In the genomic region with DNA sequence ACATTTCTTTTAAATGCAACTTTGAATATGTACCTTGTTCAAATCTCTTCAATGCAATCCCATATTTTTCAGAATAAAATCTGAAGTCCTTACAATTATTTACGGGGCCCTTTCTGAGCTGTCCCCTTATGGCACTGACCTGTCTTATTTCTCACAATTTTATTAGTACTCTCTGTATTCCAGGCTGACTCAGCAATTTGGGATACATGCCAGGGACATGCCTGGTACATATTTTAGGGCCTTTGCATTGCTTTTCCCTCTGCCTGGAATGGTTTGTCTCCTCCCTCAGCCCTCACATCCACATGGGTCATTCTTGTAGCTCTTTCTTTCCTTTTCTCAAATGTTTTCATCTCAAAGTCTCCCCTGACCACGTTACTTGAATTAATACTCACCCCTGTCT, we compare ENCODE assay signal across 21 cellular contexts.
DNase-seq lines count a peak whose midpoint lies in the region; ATAC-seq and TF ChIP-seq lines count a peak whose summit lies in the region.
"Had no signal": no experiment of that assay in that cellular context is flagged by ENCODE, and none has a peak within 500 bp of the region (broad histone marks: within the 10 kb centered on the region; RNA-seq: fewer than 3 reads in every experiment).

No MANE protein-coding gene starts in this region.

- H3K27ac Mint-ChIP-seq in endodermal cell = peak overlapping the region; percentile 4
- H3K27ac Mint-ChIP-seq: stimulated activated memory B cell treated with anti-CD40 and anti-IgM and Interleukin-4, amounts not matched to agents 10 μg/mL and 1 μg/mL and 100 μg/mL, for 72 hours had no signal

- 99 to 100% methylated on average over 1 to 2 of the region's 2 CpGs for WGBS in endodermal cell (ENCODE audit: insufficient coverage in 1 of 2, insufficient read length in 1 of 2), 2 experiments

- H3K9me3 ChIP-seq in RWPE2 (ENCODE audit: severe bottlenecking) (no peaks in the 10 kb centered on the region), endodermal cell (ENCODE audit: control insufficient read depth, low read length) (peaks cover 17% of the 10 kb centered on the region)
- H3K9me3 ChIP-seq: BLaER1 treated with 17β-estradiol and CSF1 and Interleukin-3, amounts not matched to agents 10 nM and 100 nM; upper lobe of left lung had no signal

- no peaks in the 10 kb centered on the region for H3K27me3 Mint-ChIP-seq in endodermal cell (ENCODE audit: insufficient read depth)
- H3K27me3 Mint-ChIP-seq: stimulated activated memory B cell treated with anti-CD40 and anti-IgM and Interleukin-4, amounts not matched to agents 10 μg/mL and 1 μg/mL and 100 μg/mL, for 72 hours had no signal

- H3K9ac ChIP-seq in endodermal cell (ENCODE audit: extremely low read depth, low read length, poor library complexity, severe bottlenecking) = no peak overlapping the region
- H3K9ac ChIP-seq: BLaER1 treated with 17β-estradiol and CSF1 and Interleukin-3, amounts not matched to agents 10 nM and 100 nM had no signal

- H3K4me1 Mint-ChIP-seq in endodermal cell = peaks cover 27% of the 10 kb centered on the region
- H3K4me1 Mint-ChIP-seq: stimulated activated memory B cell treated with anti-CD40 and anti-IgM and Interleukin-4, amounts not matched to agents 10 μg/mL and 1 μg/mL and 100 μg/mL, for 72 hours had no signal

- H3K9me3 Mint-ChIP-seq in endodermal cell = peaks cover 23% of the 10 kb centered on the region
- H3K9me3 Mint-ChIP-seq: stimulated activated memory B cell treated with anti-CD40 and anti-IgM and Interleukin-4, amounts not matched to agents 10 μg/mL and 1 μg/mL and 100 μg/mL, for 72 hours had no signal

- H3K4me1 ChIP-seq in RWPE2 (ENCODE audit: insufficient read depth, poor library complexity, severe bottlenecking) (peaks cover 5% of the 10 kb centered on the region), endodermal cell (ENCODE audit: control insufficient read depth, insufficient read depth, low read length) (no peaks in the 10 kb centered on the region)
- H3K4me1 ChIP-seq: BLaER1 treated with 17β-estradiol and CSF1 and Interleukin-3, amounts not matched to agents 10 nM and 100 nM; upper lobe of left lung had no signal

- H3K27ac ChIP-seq in RWPE2 (ENCODE audit: poor library complexity, severe bottlenecking) = no peak overlapping the region
- H3K27ac ChIP-seq in endodermal cell (ENCODE audit: low read depth, low read length) = no peak overlapping the region
- H3K27ac ChIP-seq: BLaER1 treated with 17β-estradiol and CSF1 and Interleukin-3, amounts not matched to agents 10 nM and 100 nM; skin epidermis; upper lobe of left lung; VCaP had no signal

- H3K36me3 Mint-ChIP-seq in endodermal cell (ENCODE audit: low read depth) = peaks cover 7% of the 10 kb centered on the region
- H3K36me3 Mint-ChIP-seq: stimulated activated memory B cell treated with anti-CD40 and anti-IgM and Interleukin-4, amounts not matched to agents 10 μg/mL and 1 μg/mL and 100 μg/mL, for 72 hours had no signal

- peak; percentile 0 for DNase-seq in HFF-Myc (ENCODE audit: extremely low read depth, low read depth)
- no peak for DNase-seq in RWPE2 (ENCODE audit: low spot score)
- DNase-seq in endodermal cell = no peak
- DNase-seq in skeletal muscle cell (ENCODE audit: low read depth) = peak; percentile 27
- no peak for DNase-seq in germinal center (ENCODE audit: low spot score)
- no peak for DNase-seq in NCI-H1417 treated with DMSO at 0.1 percent for 48 hours (lab: John Stamatoyannopoulos, UW)
- DNase-seq: activated CD8-positive, alpha-beta memory T cell treated with anti-CD3 and anti-CD28 coated beads for 24 hours; activated effector memory CD4-positive, alpha-beta T cell treated with anti-CD3 and anti-CD28 coated beads, Interleukin-2, amount 50 U/mL, for 16 hours; caudate nucleus; DMS79; glutamatergic neuron; islet precursor cell; KG1; NCI-H1694 treated with DMSO at 0.1 percent for 48 hours; OCI-M1; upper lobe of left lung had no signal

- H3K27me3 ChIP-seq in RWPE2 (ENCODE audit: insufficient read depth, poor library complexity, severe bottlenecking) (no peaks in the 10 kb centered on the region), endodermal cell (ENCODE audit: control insufficient read depth, insufficient read depth, low read length, poor library complexity, severe bottlenecking) (no peaks in the 10 kb centered on the region)
- H3K27me3 ChIP-seq: BLaER1 treated with 17β-estradiol and CSF1 and Interleukin-3, amounts not matched to agents 10 nM and 100 nM; upper lobe of left lung had no signal

- no peak overlapping the region for H3K4me3 Mint-ChIP-seq in endodermal cell
- H3K4me3 Mint-ChIP-seq: stimulated activated memory B cell treated with anti-CD40 and anti-IgM and Interleukin-4, amounts not matched to agents 10 μg/mL and 1 μg/mL and 100 μg/mL, for 72 hours had no signal

- TF ChIP-seq CTCF in HFF-Myc (IDR thresholded peaks at IDR 0.05; ENCODE audit: low read depth, low read length, missing control alignments) (no peak), RWPE2 (IDR thresholded peaks at IDR 0.05; ENCODE audit: poor library complexity, severe bottlenecking) (no peak), endodermal cell (conservative IDR thresholded peaks at IDR 0.05) (no peak)

- ATAC-seq in RWPE2 (ENCODE audit: low read depth) = peak; percentile 77
- ATAC-seq in HG02623 (IDR thresholded peaks at IDR 0.05; ENCODE audit: unreplicated experiment) = no peak
- ATAC-seq: stimulated activated memory B cell treated with anti-CD40 and anti-IgM and Interleukin-4, amounts not matched to agents 10 μg/mL and 1 μg/mL and 100 μg/mL, for 72 hours had no signal

- no peak overlapping the region for H3K4me3 ChIP-seq in HFF-Myc (replicated peaks; ENCODE audit: low read depth, low read length)
- no peak overlapping the region for H3K4me3 ChIP-seq in RWPE2 (ENCODE audit: severe bottlenecking)
- no peak overlapping the region for H3K4me3 ChIP-seq in endodermal cell (ENCODE audit: low read length)
- no peak overlapping the region for H3K4me3 ChIP-seq in skeletal muscle cell (ENCODE audit: low read depth, low read length)
- H3K4me3 ChIP-seq: BLaER1 treated with 17β-estradiol and CSF1 and Interleukin-3, amounts not matched to agents 10 nM and 100 nM; skin epidermis; upper lobe of left lung had no signal

- H3K36me3 ChIP-seq in RWPE2 (ENCODE audit: low read depth) = no peaks in the 10 kb centered on the region
- no peaks in the 10 kb centered on the region for H3K36me3 ChIP-seq in endodermal cell (ENCODE audit: control insufficient read depth, insufficient read depth, low read length)
- H3K36me3 ChIP-seq: BLaER1 treated with 17β-estradiol and CSF1 and Interleukin-3, amounts not matched to agents 10 nM and 100 nM; upper lobe of left lung had no signal

Comparison
In these comparisons a context has a peak if more than half of its experiments do, and no peak if none do; other contexts are left out.
1. DNase-seq: peak in HFF-Myc (single experiment) and skeletal muscle cell (single experiment); none in RWPE2 (single experiment), endodermal cell (single experiment), germinal center (single experiment) and NCI-H1417 treated with DMSO at 0.1 percent for 48 hours (single experiment).